2 cellular contexts compared by ENCODE assay signal in genomic region chr1:33424205-33424604, GRCh38.
TF ChIP-seq lines count a peak whose summit lies in the region.

No MANE protein-coding gene starts in this region.

TF ChIP-seq in GM23338, 12 proteins besides CTCF, POLR2A, EP300 and RAD21:
- TF ChIP-seq ZNF114 (CRISPR knock-in tag; IDR thresholded peaks at IDR 0.05) (no peak), EZH2 (IDR thresholded peaks at IDR 0.05; ENCODE audit: low read depth, unreplicated experiment) (no peak), ZNF331 (CRISPR knock-in tag; IDR thresholded peaks at IDR 0.05; ENCODE audit: low read depth) (no peak), CREB1 (CRISPR knock-in tag; IDR thresholded peaks at IDR 0.05; ENCODE audit: low read depth) (no peak), JUNB (IDR thresholded peaks at IDR 0.05; ENCODE audit: unreplicated experiment) (no peak), REST (IDR thresholded peaks at IDR 0.05; ENCODE audit: unreplicated experiment) (no peak), POLR2AphosphoS5 (IDR thresholded peaks at IDR 0.05; ENCODE audit: low read depth) (no peak), EZH2phosphoT487 (IDR thresholded peaks at IDR 0.05; ENCODE audit: unreplicated experiment) (no peak), NANOG (IDR thresholded peaks at IDR 0.05; ENCODE audit: borderline replicate concordance) (no peak), STAT1 (IDR thresholded peaks at IDR 0.05; ENCODE audit: unreplicated experiment) (no peak)
- TF ChIP-seq, protein P1, sequence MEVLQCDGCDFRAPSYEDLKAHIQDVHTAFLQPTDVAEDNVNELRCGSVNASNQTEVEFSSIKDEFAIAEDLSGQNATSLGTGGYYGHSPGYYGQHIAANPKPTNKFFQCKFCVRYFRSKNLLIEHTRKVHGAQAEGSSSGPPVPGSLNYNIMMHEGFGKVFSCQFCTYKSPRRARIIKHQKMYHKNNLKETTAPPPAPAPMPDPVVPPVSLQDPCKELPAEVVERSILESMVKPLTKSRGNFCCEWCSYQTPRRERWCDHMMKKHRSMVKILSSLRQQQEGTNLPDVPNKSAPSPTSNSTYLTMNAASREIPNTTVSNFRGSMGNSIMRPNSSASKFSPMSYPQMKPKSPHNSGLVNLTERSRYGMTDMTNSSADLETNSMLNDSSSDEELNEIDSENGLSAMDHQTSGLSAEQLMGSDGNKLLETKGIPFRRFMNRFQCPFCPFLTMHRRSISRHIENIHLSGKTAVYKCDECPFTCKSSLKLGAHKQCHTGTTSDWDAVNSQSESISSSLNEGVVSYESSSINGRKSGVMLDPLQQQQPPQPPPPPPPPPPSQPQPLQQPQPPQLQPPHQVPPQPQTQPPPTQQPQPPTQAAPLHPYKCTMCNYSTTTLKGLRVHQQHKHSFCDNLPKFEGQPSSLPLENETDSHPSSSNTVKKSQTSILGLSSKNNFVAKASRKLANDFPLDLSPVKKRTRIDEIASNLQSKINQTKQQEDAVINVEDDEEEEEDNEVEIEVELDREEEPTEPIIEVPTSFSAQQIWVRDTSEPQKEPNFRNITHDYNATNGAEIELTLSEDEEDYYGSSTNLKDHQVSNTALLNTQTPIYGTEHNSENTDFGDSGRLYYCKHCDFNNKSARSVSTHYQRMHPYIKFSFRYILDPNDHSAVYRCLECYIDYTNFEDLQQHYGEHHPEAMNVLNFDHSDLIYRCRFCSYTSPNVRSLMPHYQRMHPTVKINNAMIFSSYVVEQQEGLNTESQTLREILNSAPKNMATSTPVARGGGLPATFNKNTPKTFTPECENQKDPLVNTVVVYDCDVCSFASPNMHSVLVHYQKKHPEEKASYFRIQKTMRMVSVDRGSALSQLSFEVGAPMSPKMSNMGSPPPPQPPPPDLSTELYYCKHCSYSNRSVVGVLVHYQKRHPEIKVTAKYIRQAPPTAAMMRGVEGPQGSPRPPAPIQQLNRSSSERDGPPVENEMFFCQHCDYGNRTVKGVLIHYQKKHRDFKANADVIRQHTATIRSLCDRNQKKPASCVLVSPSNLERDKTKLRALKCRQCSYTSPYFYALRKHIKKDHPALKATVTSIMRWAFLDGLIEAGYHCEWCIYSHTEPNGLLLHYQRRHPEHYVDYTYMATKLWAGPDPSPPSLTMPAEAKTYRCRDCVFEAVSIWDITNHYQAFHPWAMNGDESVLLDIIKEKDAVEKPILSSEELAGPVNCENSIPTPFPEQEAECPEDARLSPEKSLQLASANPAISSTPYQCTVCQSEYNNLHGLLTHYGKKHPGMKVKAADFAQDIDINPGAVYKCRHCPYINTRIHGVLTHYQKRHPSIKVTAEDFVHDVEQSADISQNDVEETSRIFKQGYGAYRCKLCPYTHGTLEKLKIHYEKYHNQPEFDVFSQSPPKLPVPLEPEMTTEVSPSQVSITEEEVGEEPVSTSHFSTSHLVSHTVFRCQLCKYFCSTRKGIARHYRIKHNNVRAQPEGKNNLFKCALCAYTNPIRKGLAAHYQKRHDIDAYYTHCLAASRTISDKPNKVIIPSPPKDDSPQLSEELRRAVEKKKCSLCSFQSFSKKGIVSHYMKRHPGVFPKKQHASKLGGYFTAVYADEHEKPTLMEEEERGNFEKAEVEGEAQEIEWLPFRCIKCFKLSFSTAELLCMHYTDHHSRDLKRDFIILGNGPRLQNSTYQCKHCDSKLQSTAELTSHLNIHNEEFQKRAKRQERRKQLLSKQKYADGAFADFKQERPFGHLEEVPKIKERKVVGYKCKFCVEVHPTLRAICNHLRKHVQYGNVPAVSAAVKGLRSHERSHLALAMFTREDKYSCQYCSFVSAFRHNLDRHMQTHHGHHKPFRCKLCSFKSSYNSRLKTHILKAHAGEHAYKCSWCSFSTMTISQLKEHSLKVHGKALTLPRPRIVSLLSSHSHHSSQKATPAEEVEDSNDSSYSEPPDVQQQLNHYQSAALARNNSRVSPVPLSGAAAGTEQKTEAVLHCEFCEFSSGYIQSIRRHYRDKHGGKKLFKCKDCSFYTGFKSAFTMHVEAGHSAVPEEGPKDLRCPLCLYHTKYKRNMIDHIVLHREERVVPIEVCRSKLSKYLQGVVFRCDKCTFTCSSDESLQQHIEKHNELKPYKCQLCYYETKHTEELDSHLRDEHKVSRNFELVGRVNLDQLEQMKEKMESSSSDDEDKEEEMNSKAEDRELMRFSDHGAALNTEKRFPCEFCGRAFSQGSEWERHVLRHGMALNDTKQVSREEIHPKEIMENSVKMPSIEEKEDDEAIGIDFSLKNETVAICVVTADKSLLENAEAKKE (CRISPR knock-in tag; IDR thresholded peaks at IDR 0.05) = no peak
- TF ChIP-seq, protein P2, sequence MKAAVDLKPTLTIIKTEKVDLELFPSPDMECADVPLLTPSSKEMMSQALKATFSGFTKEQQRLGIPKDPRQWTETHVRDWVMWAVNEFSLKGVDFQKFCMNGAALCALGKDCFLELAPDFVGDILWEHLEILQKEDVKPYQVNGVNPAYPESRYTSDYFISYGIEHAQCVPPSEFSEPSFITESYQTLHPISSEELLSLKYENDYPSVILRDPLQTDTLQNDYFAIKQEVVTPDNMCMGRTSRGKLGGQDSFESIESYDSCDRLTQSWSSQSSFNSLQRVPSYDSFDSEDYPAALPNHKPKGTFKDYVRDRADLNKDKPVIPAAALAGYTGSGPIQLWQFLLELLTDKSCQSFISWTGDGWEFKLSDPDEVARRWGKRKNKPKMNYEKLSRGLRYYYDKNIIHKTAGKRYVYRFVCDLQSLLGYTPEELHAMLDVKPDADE (IDR thresholded peaks at IDR 0.05) = no peak

TF ChIP-seq in H1, 55 proteins besides CTCF, POLR2A, EP300 and RAD21:
- no peak for TF ChIP-seq TBP (IDR thresholded peaks at IDR 0.05; ENCODE audit: low read depth, low read length)
- TF ChIP-seq SIRT6 (IDR thresholded peaks at IDR 0.05; ENCODE audit: low read length) = no peak
- no peak for TF ChIP-seq BCL11A (IDR thresholded peaks at IDR 0.05; ENCODE audit: low read depth in 2 of 2, low read length in 2 of 2)
- no peak for TF ChIP-seq NANOG (IDR thresholded peaks at IDR 0.05; ENCODE audit: insufficient read depth, low read depth, low read length, poor library complexity, severe bottlenecking)
- TF ChIP-seq SP2 (IDR thresholded peaks at IDR 0.05; ENCODE audit: low read length) = no peak
- no peak for TF ChIP-seq KDM4A (IDR thresholded peaks at IDR 0.05; ENCODE audit: low read depth, low read length, severe bottlenecking)
- TF ChIP-seq CHD1 (IDR thresholded peaks at IDR 0.05; ENCODE audit: low read depth, low read length) = no peak
- TF ChIP-seq SUZ12 (IDR thresholded peaks at IDR 0.05; ENCODE audit: low read length) = no peak
- TF ChIP-seq TEAD4 (IDR thresholded peaks at IDR 0.05; ENCODE audit: low read depth, low read length) = no peak
- TF ChIP-seq CREB1 (IDR thresholded peaks at IDR 0.05) = no peak
- no peak for TF ChIP-seq TAF7 (optimal IDR thresholded peaks at IDR 0.05; ENCODE audit: borderline replicate concordance, low read depth, low read length)
